Comparison of ENCODE assay signal across 24 cellular contexts in the genomic region with DNA sequence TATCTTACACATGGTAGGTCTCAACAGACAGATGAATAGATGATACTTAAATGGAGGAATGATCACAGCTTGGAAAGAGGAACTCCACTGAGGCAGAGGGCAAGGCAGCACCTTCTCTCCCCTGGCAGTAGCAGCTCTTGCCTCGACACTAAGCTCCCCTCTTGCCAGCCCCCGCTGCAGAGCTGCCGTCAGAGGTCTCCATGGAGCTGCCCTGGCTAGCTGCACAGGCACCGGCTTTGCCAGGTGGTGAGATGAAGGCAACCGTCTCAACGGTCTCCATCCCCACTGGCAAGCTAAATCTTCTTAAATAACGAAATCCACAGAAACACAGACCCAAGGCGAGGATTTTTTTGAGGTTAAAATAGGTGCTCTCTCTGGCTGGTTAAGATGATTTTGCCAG.
DNase-seq lines count a peak whose midpoint lies in the region; ATAC-seq and TF ChIP-seq lines count a peak whose summit lies in the region.
"Had no signal": no experiment of that assay in that cellular context is flagged by ENCODE, and none has a peak within 500 bp of the region (broad histone marks: within the 10 kb centered on the region; RNA-seq: fewer than 3 reads in every experiment).

No MANE protein-coding gene starts in this region.

- CTCF ChIA-PET in activated CD4-positive, alpha-beta T cell treated with anti-CD3 and anti-CD28 coated beads for 36 hours (lab: Charles Lee): no interaction called here

- POLR2A ChIA-PET in activated CD4-positive, alpha-beta T cell treated with anti-CD3 and anti-CD28 coated beads for 36 hours (lab: Charles Lee): no interaction called here

- no peaks in the 10 kb centered on the region for H3K27me3 ChIP-seq in stomach

- peak overlapping the region in 2 of 5 experiments; percentile 10 to 23 for H3K4me3 Mint-ChIP-seq in brain
- no peak overlapping the region for H3K4me3 Mint-ChIP-seq in activated CD4-positive, alpha-beta T cell treated with anti-CD3 and anti-CD28 coated beads for 36 hours
- H3K4me3 Mint-ChIP-seq: B cell; CD8-positive, alpha-beta memory T cell had no signal

- peaks cover 7 to 83% (median 73%) of the 10 kb centered on the region in 4 donors for H3K36me3 ChIP-seq in stomach

- H3K27ac ChIP-seq in coronary artery: no peak overlapping the region
- no peak overlapping the region for H3K27ac ChIP-seq in stomach
- H3K27ac ChIP-seq: C4-2B had no signal

- no peak for TF ChIP-seq CTCF in brain (conservative IDR thresholded peaks at IDR 0.05)
- TF ChIP-seq CTCF in coronary artery (IDR thresholded peaks at IDR 0.05): no peak
- no peak for TF ChIP-seq CTCF in stomach (IDR thresholded peaks at IDR 0.05)

- no peaks in the 10 kb centered on the region for H3K9me3 ChIP-seq in stomach
- H3K9me3 ChIP-seq: SK-N-SH had no signal

- peaks cover 5% of the 10 kb centered on the region for H3K27me3 Mint-ChIP-seq in brain
- H3K27me3 Mint-ChIP-seq in activated CD4-positive, alpha-beta T cell treated with anti-CD3 and anti-CD28 coated beads for 36 hours: no peaks in the 10 kb centered on the region
- H3K27me3 Mint-ChIP-seq: B cell; CD8-positive, alpha-beta memory T cell had no signal

- no peak overlapping the region for H3K4me3 ChIP-seq in coronary artery
- H3K4me3 ChIP-seq in stomach: no peak overlapping the region

- TF ChIP-seq POLR2A in stomach (IDR thresholded peaks at IDR 0.05): no peak

- intact Hi-C loops in stomach (cut with DNase I; ENCODE audit: low total_unique reads): no loop called here
- intact Hi-C loops in activated CD4-positive, alpha-beta T cell treated with anti-CD3 and anti-CD28 coated beads for 36 hours (cut with DNase I, micrococcal nuclease): no loop called here

- peaks cover 9% of the 10 kb centered on the region for H3K36me3 Mint-ChIP-seq in brain
- peaks cover 17% of the 10 kb centered on the region for H3K36me3 Mint-ChIP-seq in activated CD4-positive, alpha-beta T cell treated with anti-CD3 and anti-CD28 coated beads for 36 hours (ENCODE audit: low read depth)

- DNase-seq in coronary artery (ENCODE audit: low spot score) (peak; percentile 46), mesenteric fat pad (ENCODE audit: low spot score) (peak; percentile 16), putamen (ENCODE audit: low spot score) (peak; percentile 16), stomach (no peak)
- no peak for DNase-seq in activated CD4-positive, CD25-positive, alpha-beta regulatory T cell (lab: John Stamatoyannopoulos, UW)
- no peak for DNase-seq in activated CD4-positive, alpha-beta T cell treated with anti-CD3 and anti-CD28 coated beads for 36 hours
- DNase-seq: CD8-positive, alpha-beta memory T cell; DMS153; DND-41; Karpas-422; NCI-H1092; NCI-H1417 treated with DMSO at 0.1 percent for 48 hours; NCI-H1694 treated with DMSO at 0.1 percent for 48 hours; NCI-H2081; NCI-H2171 treated with DMSO at 0.1 percent for 48 hours; NCI-H524; NCI-H748 treated with DMSO at 0.1 percent for 48 hours; NK-92 treated with Interleukin-12 subunit alpha and Interleukin-12 subunit beta, amount 100 ng/mL, for 24 hours; PC-3; SK-N-SH had no signal

- peaks cover 86% of the 10 kb centered on the region for H3K4me1 Mint-ChIP-seq in brain
- H3K4me1 Mint-ChIP-seq in activated CD4-positive, alpha-beta T cell treated with anti-CD3 and anti-CD28 coated beads for 36 hours: no peaks in the 10 kb centered on the region
- H3K4me1 Mint-ChIP-seq: B cell had no signal

- H3K9me3 Mint-ChIP-seq in brain: no peaks in the 10 kb centered on the region
- no peaks in the 10 kb centered on the region for H3K9me3 Mint-ChIP-seq in activated CD4-positive, alpha-beta T cell treated with anti-CD3 and anti-CD28 coated beads for 36 hours (ENCODE audit: low read depth)
- H3K9me3 Mint-ChIP-seq: CD8-positive, alpha-beta memory T cell had no signal

- TF ChIP-seq EP300 in stomach (IDR thresholded peaks at IDR 0.05): no peak

- WGBS in stomach, 5 donors: 94 to 98% (median 95%) methylated on average over 8 of the region's 8 CpGs

- H3K27ac Mint-ChIP-seq in brain: peak overlapping the region; percentile 75 to 99 (median 93)
- H3K27ac Mint-ChIP-seq in activated CD4-positive, alpha-beta T cell treated with anti-CD3 and anti-CD28 coated beads for 36 hours: no peak overlapping the region
- H3K27ac Mint-ChIP-seq: B cell had no signal

- no peaks in the 10 kb centered on the region for H3K4me1 ChIP-seq in stomach

- ATAC-seq in activated CD4-positive, alpha-beta T cell treated with anti-CD3 and anti-CD28 coated beads for 36 hours: no peak
- ATAC-seq: HepG2, PC-3 had no signal

Comparison
In these comparisons a context has a peak if more than half of its experiments do, and no peak if none do; other contexts are left out.
1. DNase-seq: peak in coronary artery (single experiment), mesenteric fat pad (single experiment) and putamen (single experiment); none in activated CD4-positive, CD25-positive, alpha-beta regulatory T cell (0 of 4), stomach (single experiment) and activated CD4-positive, alpha-beta T cell treated with anti-CD3 and anti-CD28 coated beads for 36 hours (single experiment).